ENCODE assay signal across 9 cellular contexts in the genomic region with DNA sequence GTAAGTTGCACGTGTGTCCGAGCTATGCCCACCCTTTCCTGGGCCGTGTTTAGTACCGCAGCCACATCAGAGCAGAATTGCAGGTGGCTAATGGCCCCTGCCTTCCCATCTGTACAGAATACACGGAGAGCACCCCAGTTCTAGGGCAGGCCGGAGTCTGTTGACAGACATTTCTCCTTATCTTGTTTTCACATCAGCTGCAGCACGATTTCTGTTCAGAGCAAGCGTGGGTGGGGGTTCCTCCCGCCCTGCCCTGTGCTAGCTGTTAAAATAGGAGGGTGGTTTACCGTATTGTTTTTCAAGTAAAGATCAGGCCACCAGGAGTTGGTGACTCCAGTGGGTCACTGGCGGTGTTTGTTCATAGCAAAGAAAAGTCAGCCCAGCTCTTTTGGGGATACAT. TPM values are rescaled to one million over a fixed set of nuclear protein-coding genes. Genes with fewer than 3 reads are reported as not detected.
DNase-seq lines count a peak whose midpoint lies in the region; ATAC-seq lines count a peak whose summit lies in the region.
"Had no signal": no experiment of that assay in that cellular context is flagged by ENCODE, and none has a peak within 500 bp of the region (broad histone marks: within the 10 kb centered on the region; RNA-seq: fewer than 3 reads in every experiment).

No MANE protein-coding gene starts in this region.

- H3K4me3 ChIP-seq in Karpas-422 (ENCODE audit: low read length) = 0 out of 2 replicates have a peak overlapping the region, but pooled peaks have one; percentile 56

- ATAC-seq in GM18519 (IDR thresholded peaks at IDR 0.05; ENCODE audit: low FRiP score, unreplicated experiment) (peak; percentile 49), GM21717 (IDR thresholded peaks at IDR 0.05; ENCODE audit: unreplicated experiment) (no peak)

- no peaks in the 10 kb centered on the region for H3K79me2 ChIP-seq in Karpas-422 (ENCODE audit: low read length)

- peak overlapping the region; percentile 97 for H3K27ac ChIP-seq in Karpas-422 (ENCODE audit: low read length)

- peak overlapping the region; percentile 76 for H3K4me2 ChIP-seq in Karpas-422 (ENCODE audit: low read depth, low read length, poor library complexity, severe bottlenecking)

- H3K9ac ChIP-seq in Karpas-422 (ENCODE audit: low read length) = peak overlapping the region; percentile 56

- no peaks in the 10 kb centered on the region for H3K27me3 ChIP-seq in Karpas-422 (ENCODE audit: low read length)

- peaks cover 68% of the 10 kb centered on the region for H3K4me1 ChIP-seq in Karpas-422 (ENCODE audit: low read length)

- peak overlapping the region; percentile 92; the same call in 1 of the 2 replicates for H2AFZ ChIP-seq in Karpas-422 (ENCODE audit: low read length)

- no peaks in the 10 kb centered on the region for H3K9me2 ChIP-seq in Karpas-422 (replicated peaks; ENCODE audit: insufficient read depth, low read length)

- H4K20me1 ChIP-seq in Karpas-422 (ENCODE audit: insufficient read depth, low read depth, low read length) = no peaks in the 10 kb centered on the region

- DNase-seq in Karpas-422 = peak; percentile 54
- peak; percentile 76 to 80 for DNase-seq in activated T-cell treated with anti-CD3 and anti-CD28 coated beads, Interleukin-2, amount 50 U/mL, for 48 hours
- DNase-seq in stimulated activated CD4-positive, alpha-beta T cell treated with anti-CD3 and anti-CD28 coated beads, Interleukin-2, amount 100 ng/mL, for 24 hours = peak; percentile 64 to 72
- no peak for DNase-seq in AG08395 (ENCODE audit: low spot score)
- DNase-seq in hypothalamus (lab: John Stamatoyannopoulos, UW) = no peak
- DNase-seq in NCI-H1417 treated with DMSO at 0.1 percent for 48 hours (lab: John Stamatoyannopoulos, UW) = no peak
- DNase-seq: midbrain had no signal

- H3K9me3 ChIP-seq in Karpas-422 (ENCODE audit: low read length) = no peaks in the 10 kb centered on the region

- H3K36me3 ChIP-seq in Karpas-422 (ENCODE audit: insufficient read depth, low read length) = no peaks in the 10 kb centered on the region

RNA-seq across cellular contexts. Expression of a gene that starts 41.1 kb away (rescaled TPM):
- 3.9 and 9.0 TPM in 2 replicates for total RNA-seq in Karpas-422 (2014; rRNA removed; shearing (Covaris generic); ENCODE audit: low replicate concordance)

Comparison
In these comparisons a context has a peak if more than half of its experiments do, and no peak if none do; other contexts are left out.
1. DNase-seq: peak in Karpas-422 (single experiment), activated T-cell treated with anti-CD3 and anti-CD28 coated beads, Interleukin-2, amount 50 U/mL, for 48 hours (2 of 2) and stimulated activated CD4-positive, alpha-beta T cell treated with anti-CD3 and anti-CD28 coated beads, Interleukin-2, amount 100 ng/mL, for 24 hours (2 of 2); none in AG08395 (single experiment), hypothalamus (0 of 51) and NCI-H1417 treated with DMSO at 0.1 percent for 48 hours (single experiment).